ENCODE assay signal across 29 cellular contexts in the genomic region with DNA sequence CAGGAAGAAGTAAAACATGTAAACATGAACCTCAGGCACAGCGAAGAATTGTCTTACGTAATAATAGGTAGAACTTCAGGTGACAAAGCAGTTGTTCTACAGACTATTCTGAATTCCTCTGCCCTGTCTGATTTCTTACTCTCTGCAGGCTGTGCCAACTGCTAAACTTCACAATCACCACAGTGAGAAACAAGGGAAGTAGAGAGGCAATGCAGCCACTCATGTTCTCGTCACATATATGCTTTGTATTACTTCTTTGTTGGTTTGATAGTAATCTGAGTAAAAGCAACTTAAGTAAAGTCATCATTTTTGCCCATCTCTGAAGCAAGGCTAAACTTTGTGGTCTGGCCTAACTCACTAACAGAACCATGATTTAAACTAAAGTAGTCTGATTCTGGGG.
"Had no signal": no experiment of that assay in that cellular context is flagged by ENCODE, and none has a peak within 500 bp of the region (broad histone marks: within the 10 kb centered on the region; RNA-seq: fewer than 3 reads in every experiment).

No MANE protein-coding gene starts in this region.

- H3K4me3 ChIP-seq: gastroesophageal sphincter, heart left ventricle, hepatocyte, left lung, mucosa of descending colon, neural progenitor cell, prostate gland, right atrium auricular region, sigmoid colon, stomach, thyroid gland had no signal

- ATAC-seq: effector memory CD8-positive, alpha-beta T cell; esophagus mucosa; gastroesophageal sphincter; heart left ventricle; left cardiac atrium; left lung; mucosa of descending colon; stimulated activated effector memory CD8-positive, alpha-beta T cell treated with anti-CD3 and anti-CD28 coated beads, Interleukin-12 subunit alpha, Interleukin-12 subunit beta, amount 100 ng/mL, for 72 hours had no signal

- H3K9me3 Mint-ChIP-seq: effector memory CD8-positive, alpha-beta T cell; nephron; neural progenitor cell; stimulated activated effector memory CD8-positive, alpha-beta T cell treated with anti-CD3 and anti-CD28 coated beads, Interleukin-12 subunit alpha, Interleukin-12 subunit beta, amount 100 ng/mL, for 72 hours; type B pancreatic cell had no signal

- H3K27me3 Mint-ChIP-seq: effector memory CD8-positive, alpha-beta T cell; naive B cell; type B pancreatic cell had no signal

- H3K36me3 Mint-ChIP-seq: stimulated activated effector memory CD8-positive, alpha-beta T cell treated with anti-CD3 and anti-CD28 coated beads, Interleukin-12 subunit alpha, Interleukin-12 subunit beta, amount 100 ng/mL, for 72 hours had no signal

- H3K4me1 Mint-ChIP-seq: mesothelial cell of epicardium, naive B cell, nephron, neural progenitor cell had no signal

- H3K27me3 ChIP-seq: gastroesophageal sphincter, heart left ventricle, hepatocyte, left lung, neural progenitor cell, right atrium auricular region, sigmoid colon, stomach, thyroid gland had no signal

- DNase-seq: cortex of kidney; effector memory CD8-positive, alpha-beta T cell; foreskin fibroblast; heart left ventricle; kidney; left cardiac atrium; left lung; mesenchymal stem cell; mucosa of descending colon; naive B cell; sigmoid colon; stimulated activated CD4-positive, alpha-beta T cell treated with anti-CD3 and anti-CD28 coated beads, Interleukin-2, amount 100 ng/mL, for 24 hours; stimulated activated CD4-positive, alpha-beta T cell treated with anti-CD3 and anti-CD28 coated beads, Interleukin-4, amount 100 ng/mL, for 24 hours; stimulated activated naive CD4-positive, alpha-beta T cell treated with Interleukin-2 at 50 U/mL for 16 hours; stomach; thyroid gland had no signal

- H3K9me3 ChIP-seq: gastroesophageal sphincter, heart left ventricle, left lung, mucosa of descending colon, prostate gland, right atrium auricular region, sigmoid colon, stomach, thyroid gland had no signal

- H3K36me3 ChIP-seq: neural progenitor cell, prostate gland, right atrium auricular region, sigmoid colon, thyroid gland had no signal

- H3K4me1 ChIP-seq: gastroesophageal sphincter, heart left ventricle, left lung, neural progenitor cell, parathyroid adenoma, prostate gland, right atrium auricular region, sigmoid colon, stomach, thyroid gland had no signal

- H3K27ac Mint-ChIP-seq: effector memory CD8-positive, alpha-beta T cell; mesothelial cell of epicardium; naive B cell; nephron; neural progenitor cell; stimulated activated effector memory CD8-positive, alpha-beta T cell treated with anti-CD3 and anti-CD28 coated beads, Interleukin-12 subunit alpha, Interleukin-12 subunit beta, amount 100 ng/mL, for 72 hours; type B pancreatic cell had no signal

- H3K4me3 Mint-ChIP-seq: effector memory CD8-positive, alpha-beta T cell; mesothelial cell of epicardium; naive B cell; nephron; neural progenitor cell; stimulated activated effector memory CD8-positive, alpha-beta T cell treated with anti-CD3 and anti-CD28 coated beads, Interleukin-12 subunit alpha, Interleukin-12 subunit beta, amount 100 ng/mL, for 72 hours; type B pancreatic cell had no signal

- H3K27ac ChIP-seq: epithelial cell of prostate, gastroesophageal sphincter, heart left ventricle, hepatocyte, left lung, neural progenitor cell, parathyroid adenoma, prostate gland, right atrium auricular region, sigmoid colon, stomach, thyroid gland had no signal

- FAIRE-seq: endometrium, kidney had no signal
